In the genomic region with DNA sequence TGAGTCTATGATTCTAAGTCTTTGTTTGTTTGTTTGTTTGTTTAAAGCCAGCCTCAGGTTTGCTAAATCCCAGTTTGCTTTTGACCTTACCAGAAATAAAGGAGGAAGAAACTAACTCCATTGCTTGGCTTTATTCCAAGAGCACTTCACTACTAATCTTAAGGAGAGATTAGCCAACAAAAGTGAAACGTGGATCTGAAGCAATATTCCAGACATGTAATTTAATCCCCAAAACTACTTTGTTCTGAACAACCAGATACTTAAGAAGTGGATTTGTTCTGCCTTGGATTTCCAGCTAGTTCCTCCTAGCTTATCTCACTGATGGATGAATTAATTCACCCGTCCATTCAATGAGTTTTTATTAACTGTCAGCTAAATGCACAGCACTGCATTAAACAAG, we compare ENCODE assay signal across 21 cellular contexts. TPM values are rescaled to one million over a fixed set of nuclear protein-coding genes. Genes with fewer than 3 reads are reported as not detected.
DNase-seq lines count a peak whose midpoint lies in the region; ATAC-seq and TF ChIP-seq lines count a peak whose summit lies in the region.
"Had no signal": no experiment of that assay in that cellular context is flagged by ENCODE, and none has a peak within 500 bp of the region (broad histone marks: within the 10 kb centered on the region; RNA-seq: fewer than 3 reads in every experiment).

No MANE protein-coding gene starts in this region.

- no peaks in the 10 kb centered on the region for H3K36me3 ChIP-seq in breast epithelium
- H3K36me3 ChIP-seq in upper lobe of right lung = no peaks in the 10 kb centered on the region
- H3K36me3 ChIP-seq: brain microvascular endothelial cell, uterus had no signal

- no peaks in the 10 kb centered on the region for H3K36me3 Mint-ChIP-seq in MCF 10A (ENCODE audit: insufficient read depth, unreplicated experiment)
- H3K36me3 Mint-ChIP-seq: activated naive CD4-positive, alpha-beta T cell treated with anti-CD3 and anti-CD28 coated beads, Interleukin-2, amount 10 ng/mL, durations not matched to agents 7 days and 5 days had no signal

- TF ChIP-seq CTCF in MCF 10A (IDR thresholded peaks at IDR 0.05; ENCODE audit: unreplicated experiment) (no peak), breast epithelium (IDR thresholded peaks at IDR 0.05) (no peak), epithelial cell of esophagus (IDR thresholded peaks at IDR 0.05; ENCODE audit: insufficient read depth, low read depth, low read length, missing control alignments) (no peak), upper lobe of right lung (IDR thresholded peaks at IDR 0.05) (no peak), foreskin keratinocyte (conservative IDR thresholded peaks at IDR 0.05) (no peak)

- TF ChIP-seq POLR2A in breast epithelium (IDR thresholded peaks at IDR 0.05) = no peak

- no peak overlapping the region for H3K4me3 ChIP-seq in breast epithelium
- no peak overlapping the region for H3K4me3 ChIP-seq in epithelial cell of esophagus (ENCODE audit: low read length)
- no peak overlapping the region for H3K4me3 ChIP-seq in upper lobe of right lung
- H3K4me3 ChIP-seq: uterus had no signal

- no peaks in the 10 kb centered on the region for H3K9me3 ChIP-seq in breast epithelium
- H3K9me3 ChIP-seq in upper lobe of right lung = no peaks in the 10 kb centered on the region
- H3K9me3 ChIP-seq: uterus had no signal

- H3K4me1 ChIP-seq in breast epithelium (no peaks in the 10 kb centered on the region), upper lobe of right lung (peaks cover 6% of the 10 kb centered on the region), foreskin keratinocyte (no peaks in the 10 kb centered on the region)
- H3K4me1 ChIP-seq: uterus had no signal

- intact Hi-C loops in MCF 10A (cut with micrococcal nuclease) = no loop called here
- intact Hi-C loops in breast epithelium (cut with DNase I; ENCODE audit: low total_unique reads) = no loop called here
- intact Hi-C loops in upper lobe of right lung (cut with DNase I) = no loop called here

- POLR2A ChIA-PET in MCF 10A (lab: Yijun Ruan, JAX) = interaction anchor here (0.5 to 7.5 kb wide), 5 partner anchors 9 to 56 kb away, joined by 3 to 73 read pairs (median 8); partner anchors contain the start of genes CEP350 and TOR1AIP1

- DNase-seq in MCF 10A (ENCODE audit: unreplicated experiment) (peak; percentile 73), breast epithelium (ENCODE audit: low spot score in 2 of 2) (no peak), NCI-H69 (lab: John Stamatoyannopoulos, UW) (peak; percentile 29), epithelial cell of esophagus (ENCODE audit: low read depth) (peak; percentile 60), upper lobe of right lung (no peak), foreskin keratinocyte (no peak)
- DNase-seq: activated CD8-positive, alpha-beta memory T cell treated with anti-CD3 and anti-CD28 coated beads, Interleukin-2, amount 50 U/mL, for 48 hours; activated naive CD4-positive, alpha-beta T cell treated with anti-CD3 and anti-CD28 coated beads, Interleukin-2, amount 10 ng/mL, durations not matched to agents 7 days and 5 days; brain microvascular endothelial cell; effector CD4-positive, alpha-beta T cell; Karpas-422; left ventricle myocardium superior; NCI-H187; posterior cingulate gyrus; SHP77 treated with DMSO at 0.1 percent for 48 hours; T1000; uterus had no signal

- H3K4me1 Mint-ChIP-seq in MCF 10A (ENCODE audit: insufficient read depth, unreplicated experiment) = peaks cover 11% of the 10 kb centered on the region
- H3K4me1 Mint-ChIP-seq: activated naive CD4-positive, alpha-beta T cell treated with anti-CD3 and anti-CD28 coated beads, Interleukin-2, amount 10 ng/mL, durations not matched to agents 7 days and 5 days had no signal

- H3K27me3 Mint-ChIP-seq in MCF 10A (ENCODE audit: insufficient read depth, unreplicated experiment) = no peaks in the 10 kb centered on the region

- no peak overlapping the region for H3K27ac Mint-ChIP-seq in MCF 10A (ENCODE audit: low read depth, unreplicated experiment)
- H3K27ac Mint-ChIP-seq: activated naive CD4-positive, alpha-beta T cell treated with anti-CD3 and anti-CD28 coated beads, Interleukin-2, amount 10 ng/mL, durations not matched to agents 7 days and 5 days; stimulated activated naive CD8-positive, alpha-beta T cell treated with anti-CD3 and anti-CD28 coated beads, Interleukin-15, Interleukin-2, amounts not matched to agents 100 ng/mL and 50 ng/mL, for 24 hours had no signal

- ATAC-seq in upper lobe of right lung (peak; percentile 21), GM21423 (IDR thresholded peaks at IDR 0.05; ENCODE audit: unreplicated experiment) (no peak), foreskin keratinocyte (no peak), HG03196 (IDR thresholded peaks at IDR 0.05; ENCODE audit: unreplicated experiment) (no peak)
- ATAC-seq: left ventricle myocardium superior had no signal

- H3K27ac ChIP-seq in breast epithelium = no peak overlapping the region
- H3K27ac ChIP-seq in upper lobe of right lung = no peak overlapping the region
- H3K27ac ChIP-seq in foreskin keratinocyte = no peak overlapping the region
- H3K27ac ChIP-seq: brain microvascular endothelial cell, HL-60, uterus had no signal

- no peaks in the 10 kb centered on the region for H3K27me3 ChIP-seq in breast epithelium
- no peaks in the 10 kb centered on the region for H3K27me3 ChIP-seq in upper lobe of right lung
- H3K27me3 ChIP-seq in foreskin keratinocyte = peaks cover 5% of the 10 kb centered on the region
- H3K27me3 ChIP-seq: brain microvascular endothelial cell, uterus had no signal

- no peaks in the 10 kb centered on the region for H3K9me3 Mint-ChIP-seq in MCF 10A (ENCODE audit: unreplicated experiment)
- H3K9me3 Mint-ChIP-seq: activated naive CD4-positive, alpha-beta T cell treated with anti-CD3 and anti-CD28 coated beads, Interleukin-2, amount 10 ng/mL, durations not matched to agents 7 days and 5 days; stimulated activated naive CD8-positive, alpha-beta T cell treated with anti-CD3 and anti-CD28 coated beads, Interleukin-15, Interleukin-2, amounts not matched to agents 100 ng/mL and 50 ng/mL, for 24 hours had no signal

- CTCF ChIA-PET in MCF 10A (lab: Yijun Ruan, JAX) = interaction anchor here (0.5 to 0.8 kb wide), 2 partner anchors 13 to 571 kb away, joined by 3 read pairs; no protein-coding TSS in a partner anchor

- BruUV-seq in MCF 10A (replicated peaks; lab: Mats Ljungman, UMichigan) = no TSS peak

- no peak overlapping the region for H3K4me3 Mint-ChIP-seq in MCF 10A (ENCODE audit: unreplicated experiment)
- H3K4me3 Mint-ChIP-seq: activated naive CD4-positive, alpha-beta T cell treated with anti-CD3 and anti-CD28 coated beads, Interleukin-2, amount 10 ng/mL, durations not matched to agents 7 days and 5 days; stimulated activated naive CD8-positive, alpha-beta T cell treated with anti-CD3 and anti-CD28 coated beads, Interleukin-15, Interleukin-2, amounts not matched to agents 100 ng/mL and 50 ng/mL, for 24 hours had no signal

RNA-seq across cellular contexts. Expression of gene CEP350, which starts 15.9 kb away (rescaled TPM):
- total RNA-seq in MCF 10A (2022) (54.3 and 56.4 TPM in 2 replicates), breast epithelium (100 to 1,000 TPM in 1 of 3 donors, 10 to 100 TPM in 2; 79.0 to 124 (median 95.0) TPM), upper lobe of right lung (51.2 TPM), foreskin keratinocyte (24.4 and 25.5 TPM in 2 replicates)
- polyA plus RNA-seq in foreskin keratinocyte = 2.3 and 2.6 TPM in 2 replicates

RNA-seq across cellular contexts. Expression of gene TOR1AIP1, which starts 56.7 kb away (rescaled TPM):
- 52.4 and 53.7 TPM in 2 replicates for total RNA-seq in MCF 10A (2022)
- total RNA-seq in breast epithelium = 100 to 1,000 TPM in 1 of 3 donors, 10 to 100 TPM in 2; 55.7 to 112 (median 90.9) TPM
- 68.8 TPM for total RNA-seq in upper lobe of right lung
- total RNA-seq in foreskin keratinocyte = 46.5 and 51.1 TPM in 2 replicates
- 15.2 and 20.2 TPM in 2 replicates for polyA plus RNA-seq in foreskin keratinocyte

Comparison
In these comparisons a context has a peak if more than half of its experiments do, and no peak if none do; other contexts are left out.
1. DNase-seq: peak in MCF 10A (single experiment), NCI-H69 (single experiment) and epithelial cell of esophagus (single experiment); none in breast epithelium (0 of 2), upper lobe of right lung (single experiment) and foreskin keratinocyte (0 of 2).